15 cellular contexts compared by ENCODE assay signal in the genomic region with DNA sequence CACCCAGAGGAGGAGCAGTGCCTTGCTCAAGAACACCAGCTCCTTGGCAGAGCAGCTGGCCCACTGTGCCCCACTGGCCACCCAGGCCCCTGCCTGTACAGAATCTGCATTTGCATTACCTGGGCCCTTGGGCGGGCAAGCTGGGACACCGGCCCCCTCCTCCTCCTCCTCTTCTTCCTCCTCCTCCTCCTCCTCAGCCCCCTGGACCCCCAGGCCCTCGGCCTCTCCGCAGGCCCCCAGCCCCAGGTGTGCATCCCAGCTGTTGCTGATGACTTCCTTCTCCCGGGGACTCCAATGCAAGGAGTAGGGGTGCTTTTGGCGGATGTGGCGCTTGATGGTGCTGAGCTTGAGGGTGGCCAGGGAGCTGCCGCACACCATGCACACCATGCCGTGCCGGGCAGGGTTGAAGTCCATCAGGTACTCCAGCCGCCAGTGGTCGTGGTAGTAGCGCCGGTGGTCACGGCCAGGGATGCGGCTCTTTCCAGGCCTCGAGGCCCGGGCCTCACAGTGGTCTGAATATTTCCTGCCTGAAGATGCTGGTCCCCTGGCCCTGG. TPM values are rescaled to one million over a fixed set of nuclear protein-coding genes. Genes with fewer than 3 reads are reported as not detected.
A peak's percentile ranks its signal among the peaks of the same experiment; 100 is the strongest.
DNase-seq lines count a peak whose midpoint lies in the region; ATAC-seq and TF ChIP-seq lines count a peak whose summit lies in the region.
"Had no signal": no experiment of that assay in that cellular context is flagged by ENCODE, and none has a peak within 500 bp of the region (broad histone marks: within the 10 kb centered on the region; RNA-seq: fewer than 3 reads in every experiment).

No MANE protein-coding gene starts in this region.

- H3K4me1 Mint-ChIP-seq in activated T-cell treated with anti-CD3 and anti-CD28 coated beads, Interleukin-2, amount 50 U/mL, for 4 hours (ENCODE audit: low read depth), result peaks cover 9% of the 10 kb centered on the region

- H3K36me3 ChIP-seq in body of pancreas (replicated peaks in 1 of 2; ENCODE audit: insufficient read depth in 1 of 2, low read depth in 2 of 2) (no peaks in the 10 kb centered on the region), liver (ENCODE audit: control insufficient read depth in 4 of 4, insufficient read depth in 3 of 4, low read depth in 1 of 4, low read length in 3 of 4) (peaks cover 0 to 3% (median 0%) of the 10 kb centered on the region in 4 donors), smooth muscle cell (ENCODE audit: low read depth) (no peaks in the 10 kb centered on the region), stomach (no peaks in the 10 kb centered on the region)

- H3K79me2 ChIP-seq in smooth muscle cell (ENCODE audit: low read depth), result peaks cover 35% of the 10 kb centered on the region

- H3K4me3 Mint-ChIP-seq in activated T-cell treated with anti-CD3 and anti-CD28 coated beads, Interleukin-2, amount 50 U/mL, for 4 hours, result no peak overlapping the region
- H3K4me3 Mint-ChIP-seq: activated naive CD8-positive, alpha-beta T cell treated with anti-CD3 and anti-CD28 coated beads, Interleukin-2, amount 10 ng/mL, durations not matched to agents 7 days and 5 days; stimulated activated effector memory CD8-positive, alpha-beta T cell treated with anti-CD3 and anti-CD28 coated beads, Interleukin-12 subunit alpha, Interleukin-12 subunit beta, amount 100 ng/mL, for 72 hours had no signal

- peaks cover 70% of the 10 kb centered on the region for H4K20me1 ChIP-seq in smooth muscle cell (ENCODE audit: low read depth)

- H3K27me3 Mint-ChIP-seq in activated T-cell treated with anti-CD3 and anti-CD28 coated beads, Interleukin-2, amount 50 U/mL, for 4 hours (ENCODE audit: low read depth), result peaks cover 4% of the 10 kb centered on the region

- H3K9me3 ChIP-seq in body of pancreas (no peaks in the 10 kb centered on the region), liver (ENCODE audit: control insufficient read depth in 4 of 4, low read length in 3 of 4) (no peaks in the 10 kb centered on the region), smooth muscle cell (replicated peaks; ENCODE audit: low read depth) (no peaks in the 10 kb centered on the region), stomach (no peaks in the 10 kb centered on the region)

- TF ChIP-seq EP300 in stomach (IDR thresholded peaks at IDR 0.05), result no peak

- no peaks in the 10 kb centered on the region for H3K36me3 Mint-ChIP-seq in activated T-cell treated with anti-CD3 and anti-CD28 coated beads, Interleukin-2, amount 50 U/mL, for 4 hours (ENCODE audit: insufficient read depth)
- H3K36me3 Mint-ChIP-seq: activated naive CD8-positive, alpha-beta T cell treated with anti-CD3 and anti-CD28 coated beads, Interleukin-2, amount 10 ng/mL, durations not matched to agents 7 days and 5 days had no signal

- H3K9ac ChIP-seq in liver (ENCODE audit: low read depth in 1 of 2, low read length in 2 of 2) (no peak overlapping the region), smooth muscle cell (ENCODE audit: low read depth) (no peak overlapping the region)

- peak overlapping the region; percentile 40 to 76 (median 68) for H3K27ac ChIP-seq in body of pancreas
- H3K27ac ChIP-seq in liver (ENCODE audit: low read depth in 1 of 2, low read length in 2 of 2), result peak overlapping the region; percentile 86 to 98
- H3K27ac ChIP-seq in smooth muscle cell (ENCODE audit: low read depth), result no peak overlapping the region
- peak overlapping the region in 2 of 5 donors; percentile 86 to 87 for H3K27ac ChIP-seq in stomach
- H3K27ac ChIP-seq: C4-2B had no signal

- intact Hi-C loops in body of pancreas (cut with DNase I) (loop anchor here (10.0 kb wide), 1 partner anchor 179 kb away; no protein-coding TSS in a partner anchor), stomach (cut with DNase I; ENCODE audit: low total_unique reads) (no loop called here)

- no peak for ATAC-seq in body of pancreas
- ATAC-seq in activated T-cell treated with anti-CD3 and anti-CD28 coated beads, Interleukin-2, amount 50 U/mL, for 4 hours, result no peak
- no peak for ATAC-seq in GM21717 (IDR thresholded peaks at IDR 0.05; ENCODE audit: unreplicated experiment)
- ATAC-seq: stimulated activated effector memory CD8-positive, alpha-beta T cell treated with anti-CD3 and anti-CD28 coated beads, Interleukin-12 subunit alpha, Interleukin-12 subunit beta, amount 100 ng/mL, for 72 hours had no signal

- WGBS in body of pancreas, 2 donors, result 53 to 65% methylated on average over 5 to 18 of the region's 18 CpGs
- WGBS in liver, result 49% methylated on average over 18 of the region's 18 CpGs
- 86% methylated on average over 11 of the region's 18 CpGs for whole genome bisulfite sequencing in smooth muscle cell (ENCODE audit: low lambda C conversion rate)
- WGBS in stomach, 5 donors, result 72 to 86% (median 82%) methylated on average over 12 to 18 of the region's 18 CpGs

- peaks cover 22% of the 10 kb centered on the region for H3F3A ChIP-seq in smooth muscle cell (ENCODE audit: low read depth)

- no peaks in the 10 kb centered on the region for H3K27me3 ChIP-seq in body of pancreas
- no peaks in the 10 kb centered on the region for H3K27me3 ChIP-seq in liver (ENCODE audit: control insufficient read depth in 4 of 4, insufficient read depth in 4 of 4, low read length in 3 of 4)
- H3K27me3 ChIP-seq in smooth muscle cell (ENCODE audit: low read depth), result no peaks in the 10 kb centered on the region
- peaks cover 0 to 17% (median 6%) of the 10 kb centered on the region in 3 donors for H3K27me3 ChIP-seq in stomach

- H3K9me3 Mint-ChIP-seq in activated T-cell treated with anti-CD3 and anti-CD28 coated beads, Interleukin-2, amount 50 U/mL, for 4 hours, result no peaks in the 10 kb centered on the region
- H3K9me3 Mint-ChIP-seq: activated naive CD8-positive, alpha-beta T cell treated with anti-CD3 and anti-CD28 coated beads, Interleukin-2, amount 10 ng/mL, durations not matched to agents 7 days and 5 days; stimulated activated effector memory CD8-positive, alpha-beta T cell treated with anti-CD3 and anti-CD28 coated beads, Interleukin-12 subunit alpha, Interleukin-12 subunit beta, amount 100 ng/mL, for 72 hours had no signal

- TF ChIP-seq POLR2A in body of pancreas (IDR thresholded peaks at IDR 0.05) (no peak), stomach (IDR thresholded peaks at IDR 0.05) (no peak)

- DNase-seq in GM20000 (ENCODE audit: low spot score) (peak; percentile 39), body of pancreas (peak in 1 of 4 donors; percentile 15), smooth muscle cell (lab: John Stamatoyannopoulos, UW; ENCODE audit: unreplicated experiment) (no peak), stomach (no peak), midbrain (lab: John Stamatoyannopoulos, UW) (no peak)
- DNase-seq in activated T-cell treated with anti-CD3 and anti-CD28 coated beads, Interleukin-2, amount 50 U/mL, for 4 hours, result no peak
- DNase-seq: activated naive CD8-positive, alpha-beta T cell treated with anti-CD3 and anti-CD28 coated beads, Interleukin-2, amount 10 ng/mL, durations not matched to agents 7 days and 5 days; cortex of kidney; EL; NCI-H2029; stimulated activated CD4-positive, alpha-beta T cell treated with anti-CD3 and anti-CD28 coated beads, Interleukin-4, amount 100 ng/mL, for 24 hours had no signal

- no peak for TF ChIP-seq RAD21 in liver (IDR thresholded peaks at IDR 0.05)

- H3K4me1 ChIP-seq in body of pancreas (peaks cover 57% of the 10 kb centered on the region), liver (ENCODE audit: control insufficient read depth in 4 of 4, insufficient read depth in 4 of 4, low read length in 3 of 4) (peaks cover 15 to 68% (median 41%) of the 10 kb centered on the region in 4 donors), smooth muscle cell (ENCODE audit: low read depth) (peaks cover 46% of the 10 kb centered on the region), stomach (peaks cover 51 to 83% (median 73%) of the 10 kb centered on the region in 4 donors)

- TF ChIP-seq CTCF in GM20000 (IDR thresholded peaks at IDR 0.05; ENCODE audit: extremely low read depth, missing control alignments), result no peak
- TF ChIP-seq CTCF in body of pancreas (IDR thresholded peaks at IDR 0.05), result no peak
- no peak for TF ChIP-seq CTCF in liver (IDR thresholded peaks at IDR 0.05; ENCODE audit: low read depth, low read length, missing input control)
- TF ChIP-seq CTCF in smooth muscle cell (IDR thresholded peaks at IDR 0.05; ENCODE audit: borderline replicate concordance, insufficient read depth, poor library complexity, severe bottlenecking), result no peak
- TF ChIP-seq CTCF in stomach (IDR thresholded peaks at IDR 0.05), result no peak

- peak overlapping the region; percentile 100 for H3K4me2 ChIP-seq in smooth muscle cell

- no peak overlapping the region for H3K4me3 ChIP-seq in body of pancreas
- H3K4me3 ChIP-seq in liver (ENCODE audit: low read depth in 1 of 3, low read length in 3 of 3), result peak overlapping the region in 2 of 3 donors; percentile 1 to 74
- H3K4me3 ChIP-seq in smooth muscle cell, result no peak overlapping the region
- no peak overlapping the region for H3K4me3 ChIP-seq in stomach

- no peak overlapping the region for H2AFZ ChIP-seq in smooth muscle cell (ENCODE audit: low read depth)

RNA-seq across cellular contexts. Expression of a gene that starts 2.8 kb away (rescaled TPM):
- 10 to 100 TPM; 13.2 to 23.1 TPM for total RNA-seq in body of pancreas
- 10 to 100 TPM in 1 of 2 donors, 1 to 10 TPM in 1; 8.4 to 12.1 TPM for total RNA-seq in liver
- polyA plus RNA-seq in liver, result 1 to 10 TPM; 1.7 to 5.2 TPM
- total RNA-seq in smooth muscle cell, result 14.9 and 15.7 TPM in 2 replicates
- polyA plus RNA-seq in smooth muscle cell, result 11.0 and 11.1 TPM in 2 replicates
- total RNA-seq in activated T-cell treated with anti-CD3 and anti-CD28 coated beads, Interleukin-2, amount 50 U/mL, for 4 hours, result 1 to 10 TPM; 6.3 to 8.6 (median 7.8) TPM
- 10 to 100 TPM in 2 of 5 donors, 1 to 10 TPM in 3; 1.8 to 16.8 (median 8.8) TPM for total RNA-seq in stomach
- 1 to 10 TPM; 4.4 to 6.9 (median 4.8) TPM for polyA plus RNA-seq in stomach

RNA-seq across cellular contexts. Expression of a gene that starts 47.5 kb away (rescaled TPM):
- total RNA-seq in body of pancreas (10 to 100 TPM in 1 of 2 donors, 1 to 10 TPM in 1; 3.6 to 16.2 TPM), liver (1 to 10 TPM; 3.2 to 3.8 TPM), smooth muscle cell (13.6 and 15.3 TPM in 2 replicates), stomach (10 to 100 TPM in 1 of 5 donors, 1 to 10 TPM in 3, under 1 TPM in 1; 0.45 to 13.6 (median 5.7) TPM)
- polyA plus RNA-seq in liver (1 to 10 TPM in 1 of 2 donors, under 1 TPM in 1; 0.42 to 2.6 TPM), smooth muscle cell (12.1 and 13.7 TPM in 2 replicates), stomach (10 to 100 TPM in 1 of 3 donors, 1 to 10 TPM in 2; 4.6 to 12.1 (median 5.8) TPM)
- total RNA-seq in activated T-cell treated with anti-CD3 and anti-CD28 coated beads, Interleukin-2, amount 50 U/mL, for 4 hours, result 10 to 100 TPM; 24.0 to 28.9 (median 24.5) TPM

Comparison
In these comparisons a context has a peak if more than half of its experiments do, and no peak if none do; other contexts are left out.
1. H3K4me3 ChIP-seq: peak in liver (2 of 3); none in body of pancreas (0 of 2), smooth muscle cell (single experiment) and stomach (0 of 4).